ENCODE assay signal across 11 cellular contexts in the genomic region with DNA sequence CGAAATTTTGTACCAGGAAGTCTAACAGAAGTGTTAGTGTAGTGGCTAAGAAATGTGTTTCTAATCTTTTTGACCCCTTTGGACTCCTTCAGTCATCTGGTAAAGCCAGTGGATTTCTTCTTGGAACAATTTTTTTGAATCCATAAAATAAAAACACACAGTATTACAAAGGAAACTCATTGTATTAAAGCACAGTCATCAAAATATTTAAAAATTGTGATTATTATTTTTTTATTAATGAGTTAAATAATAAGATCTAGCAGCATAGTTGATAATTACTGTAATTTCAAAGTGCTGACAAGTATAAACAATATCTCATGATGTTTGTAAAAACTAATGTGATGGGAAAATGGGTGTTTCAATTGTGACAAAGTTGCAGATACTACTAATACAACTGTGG.
"Had no signal": no experiment of that assay in that cellular context is flagged by ENCODE, and none has a peak within 500 bp of the region (broad histone marks: within the 10 kb centered on the region; RNA-seq: fewer than 3 reads in every experiment).

No MANE protein-coding gene starts in this region.

- DNase-seq: GM23248, GOT3, H7, H9, HCEC 1CT, HFFc6 had no signal

- H3K9ac ChIP-seq: GM23248 had no signal

- H3K36me3 ChIP-seq: HAP-1 had no signal

- H3K9me3 ChIP-seq: HAP-1 had no signal

- H3K27ac ChIP-seq: GM23248 had no signal

- H2AFZ ChIP-seq: GM23248, GM23338 had no signal

- ATAC-seq: GM23338, HCT116 had no signal

- H3K4me2 ChIP-seq: GM23338 had no signal

- H3K4me1 ChIP-seq: HAP-1 had no signal

- FAIRE-seq: H1, H54 had no signal

- H3K4me3 ChIP-seq: GM23248, GM23338, HAP-1 had no signal
